In the genomic region with DNA sequence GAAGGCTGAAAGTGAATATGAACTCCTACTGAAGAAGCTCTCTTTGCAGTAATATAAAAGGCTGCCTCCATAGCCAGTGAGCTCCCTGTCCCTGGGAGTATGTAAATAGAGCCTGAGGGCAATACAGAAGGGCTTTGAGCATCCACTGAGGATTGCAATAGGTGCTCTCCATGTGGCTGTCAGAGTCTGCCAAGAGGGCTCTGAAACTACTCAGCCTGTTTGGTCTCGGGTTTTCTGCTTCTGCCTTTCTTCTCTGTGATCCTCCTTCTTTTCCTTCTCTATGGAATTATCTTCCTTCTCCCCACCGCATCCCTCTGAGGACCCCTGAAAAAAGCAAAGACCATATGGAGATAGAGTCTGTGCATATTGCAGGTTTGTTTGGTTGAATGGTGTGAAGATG, we compare ENCODE assay signal across 22 cellular contexts.
"Had no signal": no experiment of that assay in that cellular context is flagged by ENCODE, and none has a peak within 500 bp of the region (broad histone marks: within the 10 kb centered on the region; RNA-seq: fewer than 3 reads in every experiment).

No MANE protein-coding gene starts in this region.

- H3K9me3 ChIP-seq: breast epithelium, esophagus muscularis mucosa, heart left ventricle, lower lobe of right lung, suprapubic skin, tibial nerve had no signal

- H3K4me1 ChIP-seq: breast epithelium, foreskin keratinocyte had no signal

- H3K27ac ChIP-seq: breast epithelium, esophagus muscularis mucosa, foreskin keratinocyte, lower lobe of right lung, suprapubic skin, tibial nerve had no signal

- DNase-seq: activated CD4-positive, alpha-beta T cell treated with anti-CD3 and anti-CD28 coated beads for 4 hours; activated CD4-positive, alpha-beta T cell treated with anti-CD3 and anti-CD28 coated beads, Interleukin-2, amount 50 U/mL, for 4 hours; activated CD8-positive, alpha-beta memory T cell treated with anti-CD3 and anti-CD28 coated beads for 24 hours; activated effector memory CD4-positive, alpha-beta T cell treated with Interleukin-2 at 50 U/mL for 16 hours; activated naive CD4-positive, alpha-beta T cell treated with anti-CD3 and anti-CD28 coated beads for 36 hours; amniotic stem cell; cortex of kidney; foreskin keratinocyte; heart left ventricle; kidney glomerular epithelial cell; lower lobe of right lung; mesenchymal stem cell; naive thymus-derived CD8-positive, alpha-beta T cell; posterior cingulate gyrus; right cardiac atrium; stimulated activated naive CD4-positive, alpha-beta T cell; T-cell had no signal

- H3K4me3 ChIP-seq: breast epithelium, esophagus muscularis mucosa, heart left ventricle, lower lobe of right lung, suprapubic skin, tibial nerve had no signal

- H3K27me3 ChIP-seq: breast epithelium had no signal

- ATAC-seq: foreskin keratinocyte; heart left ventricle; left lobe of liver; lower lobe of right lung; naive thymus-derived CD8-positive, alpha-beta T cell; right cardiac atrium; T-cell had no signal

- H3K36me3 ChIP-seq: breast epithelium, heart left ventricle, lower lobe of right lung, suprapubic skin, tibial nerve had no signal
